25 cellular contexts compared by ENCODE assay signal in genomic region chr7:120939345-120939744, GRCh38. TPM values are rescaled to one million over a fixed set of nuclear protein-coding genes. Genes with fewer than 3 reads are reported as not detected.
"Had no signal": no experiment of that assay in that cellular context is flagged by ENCODE, and none has a peak within 500 bp of the region (broad histone marks: within the 10 kb centered on the region; RNA-seq: fewer than 3 reads in every experiment).

No MANE protein-coding gene starts in this region.

- FAIRE-seq: urothelium cell line had no signal

- ATAC-seq: natural killer cell; psoas muscle; right cardiac atrium; sciatic nerve; stimulated activated effector memory CD8-positive, alpha-beta T cell treated with anti-CD3 and anti-CD28 coated beads, Interleukin-12 subunit alpha, Interleukin-12 subunit beta, amount 100 ng/mL, for 72 hours; stimulated activated naive B cell treated with anti-CD40 and anti-IgM and Interleukin-4, amounts not matched to agents 10 μg/mL and 1 μg/mL and 100 μg/mL, for 72 hours had no signal

- H3K27ac ChIP-seq: neural progenitor cell, ovary, parathyroid adenoma, psoas muscle, skin epidermis, stomach, thoracic aorta, thyroid gland, tibial nerve, upper lobe of left lung, vagina had no signal

- H3K27me3 ChIP-seq: neural progenitor cell, ovary, stomach, thyroid gland, tibial nerve, upper lobe of left lung, vagina had no signal

- H3K4me2 ChIP-seq: neural progenitor cell had no signal

- H3K4me3 ChIP-seq: neural progenitor cell, ovary, psoas muscle, skin epidermis, stomach, thoracic aorta, thyroid gland, tibial nerve, upper lobe of left lung, vagina had no signal

- H2AFZ ChIP-seq: neural progenitor cell, parathyroid adenoma had no signal

- H3K36me3 ChIP-seq: neural progenitor cell, ovary, stomach, thoracic aorta, thyroid gland, tibial nerve, upper lobe of left lung, vagina had no signal

- DNase-seq: natural killer cell; occipital lobe; ovary; posterior cingulate gyrus; psoas muscle; right cardiac atrium; stimulated activated CD4-positive, alpha-beta T cell treated with anti-CD3 and anti-CD28 coated beads, Interleukin-15, amount 100 ng/mL, for 24 hours; stimulated activated CD4-positive, alpha-beta T cell treated with anti-CD3 and anti-CD28 coated beads, Interleukin-2, amount 100 ng/mL, for 24 hours; stimulated activated CD4-positive, alpha-beta T cell treated with anti-CD3 and anti-CD28 coated beads, Interleukin-2, amount 100 ng/mL, for 48 hours; stimulated activated CD4-positive, alpha-beta T cell treated with anti-CD3 and anti-CD28 coated beads, Interleukin-4, amount 100 ng/mL, for 24 hours; stimulated activated naive B cell treated with anti-CD40 and anti-IgM and Interleukin-4, amounts not matched to agents 10 μg/mL and 1 μg/mL and 100 μg/mL, for 72 hours; stimulated activated naive CD4-positive, alpha-beta T cell treated with Interleukin-2 at 50 U/mL for 16 hours; stomach; thyroid gland; upper lobe of left lung had no signal

- H3K9ac ChIP-seq: neural progenitor cell, parathyroid adenoma had no signal

- H3K79me2 ChIP-seq: parathyroid adenoma had no signal

- H3K9me3 ChIP-seq: ovary, psoas muscle, stomach, thoracic aorta, thyroid gland, tibial nerve, upper lobe of left lung, vagina had no signal

- H3K4me1 ChIP-seq: neural progenitor cell, parathyroid adenoma, psoas muscle, stomach, tibial nerve, vagina had no signal

RNA-seq across cellular contexts. Expression of gene CPED1, which starts 49.2 kb away (rescaled TPM):
- polyA plus RNA-seq: neural cell had no signal
